Comparison of ENCODE assay signal across 17 cellular contexts in genomic region chr10:3148994-3149393, GRCh38. TPM values are rescaled to one million over a fixed set of nuclear protein-coding genes. Genes with fewer than 3 reads are reported as not detected.
DNase-seq lines count a peak whose midpoint lies in the region; ATAC-seq and TF ChIP-seq lines count a peak whose summit lies in the region.
"Had no signal": no experiment of that assay in that cellular context is flagged by ENCODE, and none has a peak within 500 bp of the region (broad histone marks: within the 10 kb centered on the region; RNA-seq: fewer than 3 reads in every experiment).

No MANE protein-coding gene starts in this region.

- no peak for TF ChIP-seq CTCF in HCT116 (IDR thresholded peaks at IDR 0.05 in 2 of 3, conservative IDR thresholded peaks at IDR 0.05 in 1 of 3; ENCODE audit: borderline replicate concordance in 1 of 3, insufficient read depth in 1 of 3, low read depth in 2 of 3, low read length in 2 of 3)
- TF ChIP-seq CTCF in CD4-positive, alpha-beta T cell (IDR thresholded peaks at IDR 0.05), result no peak

- no peak overlapping the region for H2AFZ ChIP-seq in HCT116 (ENCODE audit: low read depth, low read length, poor library complexity, severe bottlenecking)

- DNase-seq in HCT116 (ENCODE audit: low read depth, low spot score) (no peak), cerebellar cortex (ENCODE audit: low spot score) (peak; percentile 33), left colon (no peak), activated gamma-delta T cell treated with Interleukin-2 at 50 U/mL for 16 hours (no peak), superior temporal gyrus (ENCODE audit: extremely low spot score) (no peak)
- no peak for DNase-seq in CD4-positive, alpha-beta T cell
- DNase-seq: ACHN; CD4-positive, alpha-beta memory T cell; DMS153; DMS79; GF-D8; GOT3; H7 had no signal

- no peak overlapping the region for H3K4me3 ChIP-seq in HCT116 (replicated peaks in 1 of 2; ENCODE audit: low read depth in 1 of 2, low read length in 2 of 2)
- H3K4me3 ChIP-seq: GM12878 had no signal

- H3K9ac ChIP-seq in HCT116 (ENCODE audit: low read length), result no peak overlapping the region

- intact Hi-C loops in HCT116 (cut with micrococcal nuclease), result no loop called here
- intact Hi-C loops in left colon (cut with DNase I, micrococcal nuclease), result no loop called here
- intact Hi-C loops in CD4-positive, alpha-beta T cell (cut with DNase I, micrococcal nuclease), result no loop called here

- no peaks in the 10 kb centered on the region for H3K27me3 Mint-ChIP-seq in CD4-positive, alpha-beta T cell
- H3K27me3 Mint-ChIP-seq: CD4-positive, alpha-beta memory T cell; IgD-negative memory B cell had no signal

- H3K4me1 ChIP-seq in HCT116 (ENCODE audit: control insufficient read depth in 1 of 2, insufficient read depth in 2 of 2, low read length in 2 of 2), result no peaks in the 10 kb centered on the region

- H3K4me3 Mint-ChIP-seq in CD4-positive, alpha-beta T cell, result no peak overlapping the region
- H3K4me3 Mint-ChIP-seq: CD4-positive, alpha-beta memory T cell; IgD-negative memory B cell had no signal

- no peaks in the 10 kb centered on the region for H3K9me2 ChIP-seq in HCT116 (ENCODE audit: insufficient read depth)

- ATAC-seq in HCT116 (0 out of 2 replicates have a peak, but pooled peaks have one; percentile 52), left colon (peak; percentile 21)
- no peak for ATAC-seq in CD4-positive, alpha-beta T cell (ENCODE audit: poor library complexity)
- ATAC-seq: GM12878, HepG2 had no signal

- no peak overlapping the region for H3K4me2 ChIP-seq in HCT116 (ENCODE audit: low read length)

- TF ChIP-seq RAD21 in HCT116 (IDR thresholded peaks at IDR 0.05; ENCODE audit: low read depth), result no peak

- H3K9me3 ChIP-seq in HCT116 (ENCODE audit: control insufficient read depth in 1 of 2, insufficient read depth in 1 of 2, low read depth in 1 of 2, low read length in 2 of 2), result no peaks in the 10 kb centered on the region
- no peaks in the 10 kb centered on the region for H3K9me3 ChIP-seq in CD4-positive, alpha-beta T cell (ENCODE audit: control insufficient read depth, low read length)

- H3K9me3 Mint-ChIP-seq in CD4-positive, alpha-beta T cell, result no peaks in the 10 kb centered on the region
- H3K9me3 Mint-ChIP-seq: CD4-positive, alpha-beta memory T cell; IgD-negative memory B cell had no signal

- CTCF ChIA-PET in HCT116 (lab: Charles Lee), result no interaction called here
- CTCF ChIA-PET in CD4-positive, alpha-beta T cell (lab: Charles Lee), result no interaction called here

- no TSS peak for BruUV-seq in HCT116 (replicated peaks; lab: Mats Ljungman, UMichigan)

- POLR2A ChIA-PET in HCT116 (lab: Charles Lee), result no interaction called here
- POLR2A ChIA-PET in CD4-positive, alpha-beta T cell (lab: Charles Lee), result no interaction called here

- no peaks in the 10 kb centered on the region for H3K4me1 Mint-ChIP-seq in CD4-positive, alpha-beta T cell (ENCODE audit: low read depth)
- H3K4me1 Mint-ChIP-seq: CD4-positive, alpha-beta memory T cell; IgD-negative memory B cell had no signal

- no peak overlapping the region for H3K27ac ChIP-seq in HCT116 (ENCODE audit: low read depth, low read length)
- no peak overlapping the region for H3K27ac ChIP-seq in CD4-positive, alpha-beta T cell (ENCODE audit: low read depth, low read length)
- H3K27ac ChIP-seq: C4-2B had no signal

- TF ChIP-seq POLR2A in HCT116 (IDR thresholded peaks at IDR 0.05; ENCODE audit: borderline replicate concordance, extremely low read depth, insufficient read depth, insufficient read length), result no peak

- H3K79me2 ChIP-seq in HCT116 (ENCODE audit: insufficient read depth, low read length), result no peaks in the 10 kb centered on the region

- H3K36me3 ChIP-seq in HCT116 (ENCODE audit: control insufficient read depth in 1 of 2, insufficient read depth in 2 of 2, low read length in 2 of 2), result peaks cover 26 to 45% of the 10 kb centered on the region in 2 experiments; a peak in 3 of 4 replicates

- no peaks in the 10 kb centered on the region for H3K27me3 ChIP-seq in HCT116 (ENCODE audit: insufficient read depth, low read length)
- no peaks in the 10 kb centered on the region for H3K27me3 ChIP-seq in CD4-positive, alpha-beta T cell (ENCODE audit: control insufficient read depth, insufficient read depth, low read length)

- H4K20me1 ChIP-seq in HCT116 (ENCODE audit: insufficient read depth), result no peaks in the 10 kb centered on the region

- H3K36me3 Mint-ChIP-seq in CD4-positive, alpha-beta T cell (ENCODE audit: low read depth), result peaks cover 97% of the 10 kb centered on the region

- no peak overlapping the region for H3K27ac Mint-ChIP-seq in CD4-positive, alpha-beta T cell
- H3K27ac Mint-ChIP-seq: CD4-positive, alpha-beta memory T cell; IgD-negative memory B cell had no signal

- RAD21 ChIA-PET in HCT116 (lab: Charles Lee; ENCODE audit: low non-redundant PET in 1 of 2, low total read pairs in 2 of 2, uncharacterized antibody in 2 of 2, unreplicated experiment in 2 of 2), result no interaction called here

TF ChIP-seq in HCT116, 20 proteins besides CTCF, POLR2A, EP300 and RAD21:
- TF ChIP-seq EGR1 (IDR thresholded peaks at IDR 0.05; ENCODE audit: low read depth), result no peak
- no peak for TF ChIP-seq JUND (IDR thresholded peaks at IDR 0.05)
- TF ChIP-seq ATF3 (IDR thresholded peaks at IDR 0.05), result no peak
- no peak for TF ChIP-seq REST (IDR thresholded peaks at IDR 0.05; ENCODE audit: low read depth)
- TF ChIP-seq MAX (IDR thresholded peaks at IDR 0.05), result no peak
- TF ChIP-seq CEBPB (IDR thresholded peaks at IDR 0.05; ENCODE audit: low read depth), result no peak
- TF ChIP-seq SIN3A (IDR thresholded peaks at IDR 0.05; ENCODE audit: low read depth), result no peak
- TF ChIP-seq YY1 (IDR thresholded peaks at IDR 0.05; ENCODE audit: extremely low read depth, insufficient replicate concordance, low read depth, low read length), result no peak
- no peak for TF ChIP-seq ZFX (IDR thresholded peaks at IDR 0.05)
- TF ChIP-seq FOSL1 (IDR thresholded peaks at IDR 0.05; ENCODE audit: low read depth), result no peak

RNA-seq across cellular contexts. Expression of gene PITRM1, which starts 23.6 kb away (rescaled TPM):
- total RNA-seq in HCT116 (2021; ENCODE audit: unreplicated experiment) (59.5 TPM), left colon (10 to 100 TPM; 52.2 to 54.0 TPM)
- 50.0 and 54.2 TPM in 2 replicates for polyA plus RNA-seq in HCT116 (2012)
- 10 to 100 TPM; 76.7 to 77.8 TPM for total RNA-seq in CD4-positive, alpha-beta T cell
